In the genomic region with DNA sequence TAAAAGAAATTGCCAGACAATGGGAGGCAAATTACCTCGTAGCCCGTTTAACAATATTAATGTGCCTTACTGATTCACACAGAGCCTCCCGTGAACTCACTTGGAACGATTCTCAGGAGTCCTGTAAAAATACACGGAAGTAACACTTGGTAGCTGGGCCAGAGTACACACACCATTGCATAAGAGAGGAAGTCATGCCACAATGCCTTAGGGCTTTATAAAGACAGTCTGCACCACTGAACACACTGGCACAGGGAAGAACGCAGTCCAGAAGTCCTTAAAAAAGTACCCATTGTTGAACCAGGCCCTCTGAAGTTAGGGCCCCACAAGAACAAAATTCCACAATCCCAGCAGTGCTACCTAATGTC, we compare ENCODE assay signal across 1 cellular context.
A peak's percentile ranks its signal among the peaks of the same experiment; 100 is the strongest.
TF ChIP-seq lines count a peak whose summit lies in the region.

No MANE protein-coding gene starts in this region.

TF ChIP-seq in HepG2, 621 proteins besides CTCF, POLR2A, EP300 and RAD21 (continued from another document and continues in another):
- TF ChIP-seq ZNF407 (CRISPR knock-in tag; IDR thresholded peaks at IDR 0.05; ENCODE audit: not compliant biosample characterization) (no peak), SMARCE1 (IDR thresholded peaks at IDR 0.05; ENCODE audit: borderline replicate concordance) (no peak), PHF8 (CRISPR knock-in tag; IDR thresholded peaks at IDR 0.05) (no peak; the same call in 1 of the 2 replicates), ZNF501 (CRISPR knock-in tag; IDR thresholded peaks at IDR 0.05) (no peak), BRF2 (CRISPR knock-in tag; IDR thresholded peaks at IDR 0.05) (no peak), JUN (CRISPR knock-in tag; IDR thresholded peaks at IDR 0.05) (no peak), MTF1 (CRISPR knock-in tag; IDR thresholded peaks at IDR 0.05) (no peak), KDM5A (IDR thresholded peaks at IDR 0.05; ENCODE audit: borderline replicate concordance, low read length) (no peak; the same call in 1 of the 2 replicates), ZNF101 (CRISPR knock-in tag; IDR thresholded peaks at IDR 0.05; ENCODE audit: borderline replicate concordance, low read depth) (no peak), PAX8 (CRISPR knock-in tag; IDR thresholded peaks at IDR 0.05; ENCODE audit: borderline replicate concordance) (no peak), PITX1 (CRISPR knock-in tag; IDR thresholded peaks at IDR 0.05) (peak; percentile 65), BCL6 (CRISPR knock-in tag; IDR thresholded peaks at IDR 0.05) (peak; percentile 72), ZFP37 (CRISPR knock-in tag; IDR thresholded peaks at IDR 0.05; ENCODE audit: borderline replicate concordance) (no peak), FOXP1 (IDR thresholded peaks at IDR 0.05) (no peak), FOXP1 (CRISPR knock-in tag; IDR thresholded peaks at IDR 0.05) (peak; percentile 75), THYN1 (CRISPR knock-in tag; IDR thresholded peaks at IDR 0.05; ENCODE audit: borderline replicate concordance, low read depth) (no peak), HNF4A (CRISPR knock-in tag; IDR thresholded peaks at IDR 0.05) (peak; percentile 88), ZNF317 (CRISPR knock-in tag; IDR thresholded peaks at IDR 0.05) (no peak), CBX5 (CRISPR knock-in tag; IDR thresholded peaks at IDR 0.05; ENCODE audit: borderline replicate concordance) (no peak), NRL (CRISPR knock-in tag; IDR thresholded peaks at IDR 0.05; ENCODE audit: borderline replicate concordance) (no peak), ZNF230 (CRISPR knock-in tag; IDR thresholded peaks at IDR 0.05) (no peak), PTBP1 (IDR thresholded peaks at IDR 0.05; ENCODE audit: low read depth, low read length, poor library complexity, severe bottlenecking) (no peak), GTF3A (CRISPR knock-in tag; conservative IDR thresholded peaks at IDR 0.05) (no peak), SUZ12 (IDR thresholded peaks at IDR 0.05; ENCODE audit: low read depth, low read length) (no peak), SOX13 (IDR thresholded peaks at IDR 0.05) (peak; percentile 86), SOX13 (CRISPR knock-in tag; conservative IDR thresholded peaks at IDR 0.05 in 1 of 2, IDR thresholded peaks at IDR 0.05 in 1 of 2) (peak in 1 of 2 experiments; percentile 89; a peak in 2 of 4 replicates), EEA1 (CRISPR knock-in tag; IDR thresholded peaks at IDR 0.05; ENCODE audit: borderline replicate concordance) (no peak), GATAD2A (CRISPR knock-in tag; IDR thresholded peaks at IDR 0.05) (peak; percentile 95), CC2D1A (CRISPR knock-in tag; IDR thresholded peaks at IDR 0.05) (no peak), ATF2 (CRISPR knock-in tag; IDR thresholded peaks at IDR 0.05) (0 out of 2 replicates have a peak, but pooled peaks have one; percentile 47), NFE2L1 (CRISPR knock-in tag; IDR thresholded peaks at IDR 0.05; ENCODE audit: borderline replicate concordance) (no peak), ZNF609 (CRISPR knock-in tag; IDR thresholded peaks at IDR 0.05; ENCODE audit: borderline replicate concordance) (peak; percentile 40; the same call in 1 of the 2 replicates), HDAC6 (IDR thresholded peaks at IDR 0.05; ENCODE audit: low read depth, low read length) (no peak), NBN (conservative IDR thresholded peaks at IDR 0.05) (no peak), ZFAT (CRISPR knock-in tag; conservative IDR thresholded peaks at IDR 0.05) (no peak), ARNTL (CRISPR knock-in tag; IDR thresholded peaks at IDR 0.05) (peak; percentile 48; the same call in 1 of the 2 replicates), BORCS8-MEF2B (CRISPR knock-in tag; IDR thresholded peaks at IDR 0.05) (no peak)
- TF ChIP-seq, protein P1, sequence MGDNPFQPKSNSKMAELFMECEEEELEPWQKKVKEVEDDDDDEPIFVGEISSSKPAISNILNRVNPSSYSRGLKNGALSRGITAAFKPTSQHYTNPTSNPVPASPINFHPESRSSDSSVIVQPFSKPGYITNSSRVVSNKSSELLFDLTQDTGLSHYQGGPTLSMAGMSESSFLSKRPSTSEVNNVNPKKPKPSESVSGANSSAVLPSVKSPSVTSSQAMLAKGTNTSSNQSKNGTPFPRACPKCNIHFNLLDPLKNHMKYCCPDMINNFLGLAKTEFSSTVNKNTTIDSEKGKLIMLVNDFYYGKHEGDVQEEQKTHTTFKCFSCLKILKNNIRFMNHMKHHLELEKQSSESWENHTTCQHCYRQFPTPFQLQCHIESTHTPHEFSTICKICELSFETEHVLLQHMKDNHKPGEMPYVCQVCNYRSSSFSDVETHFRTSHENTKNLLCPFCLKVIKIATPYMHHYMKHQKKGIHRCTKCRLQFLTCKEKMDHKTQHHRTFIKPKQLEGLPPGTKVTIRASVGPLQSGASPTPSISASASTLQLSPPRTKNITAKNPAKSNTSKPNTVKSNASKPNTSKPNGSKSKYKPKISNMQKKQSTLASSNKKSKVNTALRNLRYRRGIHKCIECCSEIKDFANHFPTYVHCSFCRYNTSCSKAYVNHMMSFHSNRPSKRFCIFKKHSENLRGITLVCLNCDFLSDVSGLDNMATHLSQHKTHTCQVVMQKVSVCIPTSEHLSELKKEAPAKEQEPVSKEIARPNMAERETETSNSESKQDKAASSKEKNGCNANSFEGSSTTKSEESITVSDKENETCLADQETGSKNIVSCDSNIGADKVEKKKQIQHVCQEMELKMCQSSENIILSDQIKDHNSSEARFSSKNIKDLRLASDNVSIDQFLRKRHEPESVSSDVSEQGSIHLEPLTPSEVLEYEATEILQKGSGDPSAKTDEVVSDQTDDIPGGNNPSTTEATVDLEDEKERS (CRISPR knock-in tag; IDR thresholded peaks at IDR 0.05): 0 out of 2 replicates have a peak, but pooled peaks have one; percentile 31
- TF ChIP-seq, protein P2, sequence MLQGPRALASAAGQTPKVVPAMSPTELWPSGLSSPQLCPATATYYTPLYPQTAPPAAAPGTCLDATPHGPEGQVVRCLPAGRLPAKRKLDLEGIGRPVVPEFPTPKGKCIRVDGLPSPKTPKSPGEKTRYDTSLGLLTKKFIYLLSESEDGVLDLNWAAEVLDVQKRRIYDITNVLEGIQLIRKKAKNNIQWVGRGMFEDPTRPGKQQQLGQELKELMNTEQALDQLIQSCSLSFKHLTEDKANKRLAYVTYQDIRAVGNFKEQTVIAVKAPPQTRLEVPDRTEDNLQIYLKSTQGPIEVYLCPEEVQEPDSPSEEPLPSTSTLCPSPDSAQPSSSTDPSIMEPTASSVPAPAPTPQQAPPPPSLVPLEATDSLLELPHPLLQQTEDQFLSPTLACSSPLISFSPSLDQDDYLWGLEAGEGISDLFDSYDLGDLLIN (CRISPR knock-in tag; IDR thresholded peaks at IDR 0.05; ENCODE audit: borderline replicate concordance): no peak
- TF ChIP-seq, protein P3, sequence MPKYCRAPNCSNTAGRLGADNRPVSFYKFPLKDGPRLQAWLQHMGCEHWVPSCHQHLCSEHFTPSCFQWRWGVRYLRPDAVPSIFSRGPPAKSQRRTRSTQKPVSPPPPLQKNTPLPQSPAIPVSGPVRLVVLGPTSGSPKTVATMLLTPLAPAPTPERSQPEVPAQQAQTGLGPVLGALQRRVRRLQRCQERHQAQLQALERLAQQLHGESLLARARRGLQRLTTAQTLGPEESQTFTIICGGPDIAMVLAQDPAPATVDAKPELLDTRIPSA (CRISPR knock-in tag; IDR thresholded peaks at IDR 0.05; ENCODE audit: borderline replicate concordance): no peak
